14 cellular contexts compared by ENCODE assay signal in genomic region chr3:30694668-30695067, GRCh38.
"Had no signal": no experiment of that assay in that cellular context is flagged by ENCODE, and none has a peak within 500 bp of the region (broad histone marks: within the 10 kb centered on the region; RNA-seq: fewer than 3 reads in every experiment).

No MANE protein-coding gene starts in this region.

- ATAC-seq: activated T-cell treated with anti-CD3 and anti-CD28 coated beads, Interleukin-2, amount 50 U/mL, for 4 hours; body of pancreas; foreskin keratinocyte; left colon; pancreas had no signal

- H3K27me3 Mint-ChIP-seq: activated CD4-positive, alpha-beta T cell treated with anti-CD3 and anti-CD28 coated beads, Interleukin-2, amount 10 ng/mL, durations not matched to agents 24 days and 14 days had no signal

- H3K27ac Mint-ChIP-seq: activated CD4-positive, alpha-beta T cell treated with anti-CD3 and anti-CD28 coated beads, Interleukin-2, amount 10 ng/mL, durations not matched to agents 24 days and 14 days; neural progenitor cell had no signal

- DNase-seq: activated CD4-positive, alpha-beta T cell treated with anti-CD3 and anti-CD28 coated beads, Interleukin-2, amount 10 ng/mL, durations not matched to agents 24 days and 14 days; activated T-cell treated with anti-CD3 and anti-CD28 coated beads, Interleukin-2, amount 50 U/mL, for 4 hours; amniotic stem cell; body of pancreas; central memory CD4-positive, alpha-beta T cell; effector CD4-positive, alpha-beta T cell; foreskin keratinocyte; left colon; mammary epithelial cell; pancreas; stimulated activated CD4-positive, alpha-beta T cell treated with anti-CD3 and anti-CD28 coated beads, Interleukin-4, amount 100 ng/mL, for 1 hour; stimulated activated CD8-positive, alpha-beta memory T cell treated with anti-CD3 and anti-CD28 coated beads, Interleukin-4, amount 100 ng/mL, for 48 hours; stomach had no signal

- H3K4me3 Mint-ChIP-seq: activated CD4-positive, alpha-beta T cell treated with anti-CD3 and anti-CD28 coated beads, Interleukin-2, amount 10 ng/mL, durations not matched to agents 24 days and 14 days; activated T-cell treated with anti-CD3 and anti-CD28 coated beads, Interleukin-2, amount 50 U/mL, for 4 hours; neural progenitor cell had no signal

- H3K9me3 Mint-ChIP-seq: activated CD4-positive, alpha-beta T cell treated with anti-CD3 and anti-CD28 coated beads, Interleukin-2, amount 10 ng/mL, durations not matched to agents 24 days and 14 days; activated T-cell treated with anti-CD3 and anti-CD28 coated beads, Interleukin-2, amount 50 U/mL, for 4 hours; neural progenitor cell had no signal
